Comparison of ENCODE assay signal across 13 cellular contexts in the genomic region with DNA sequence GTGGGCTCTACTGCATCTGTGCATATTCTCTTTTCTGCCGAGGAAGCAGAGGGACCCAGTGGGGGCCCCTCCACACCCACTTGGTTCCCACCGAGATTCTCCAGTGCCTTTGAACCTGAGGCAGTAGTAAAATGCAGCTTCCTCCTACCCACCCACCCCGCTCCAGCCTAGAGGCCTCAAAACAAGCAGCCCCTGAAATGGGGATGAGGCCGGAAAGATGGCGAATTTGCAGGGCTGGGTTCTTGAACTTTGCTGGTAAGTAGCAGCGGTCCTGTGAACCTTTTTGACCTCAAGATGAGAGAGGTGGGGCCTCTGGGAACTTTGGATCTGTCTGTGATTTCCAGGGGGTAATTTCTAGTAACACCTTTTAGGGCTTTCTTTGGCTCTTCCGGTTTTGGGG. TPM values are rescaled to one million over a fixed set of nuclear protein-coding genes. Genes with fewer than 3 reads are reported as not detected.
A peak's percentile ranks its signal among the peaks of the same experiment; 100 is the strongest.
DNase-seq lines count a peak whose midpoint lies in the region; ATAC-seq and TF ChIP-seq lines count a peak whose summit lies in the region.
"Had no signal": no experiment of that assay in that cellular context is flagged by ENCODE, and none has a peak within 500 bp of the region (broad histone marks: within the 10 kb centered on the region; RNA-seq: fewer than 3 reads in every experiment).

No MANE protein-coding gene starts in this region.

- no peak for ATAC-seq in activated T-cell treated with anti-CD3 and anti-CD28 coated beads, Interleukin-2, amount 50 U/mL, for 72 hours (replicated peaks in 1 of 2)
- no peak for ATAC-seq in natural killer cell treated with Interleukin-12 subunit alpha and Interleukin-12 subunit beta and Interleukin-15 and Interleukin-18, amount 100 ng/mL, for 72 hours
- ATAC-seq in HG02938 (IDR thresholded peaks at IDR 0.05; ENCODE audit: unreplicated experiment) (no peak), GM18502 (IDR thresholded peaks at IDR 0.05; ENCODE audit: poor library complexity, unreplicated experiment) (no peak)

- no peak for TF ChIP-seq POLR2A in tibial nerve (IDR thresholded peaks at IDR 0.05)

- no peaks in the 10 kb centered on the region for H3K27me3 Mint-ChIP-seq in activated T-cell treated with anti-CD3 and anti-CD28 coated beads, Interleukin-2, amount 50 U/mL, for 72 hours (ENCODE audit: low read depth)
- no peaks in the 10 kb centered on the region for H3K27me3 Mint-ChIP-seq in natural killer cell treated with Interleukin-12 subunit alpha and Interleukin-12 subunit beta and Interleukin-15 and Interleukin-18, amount 100 ng/mL, for 72 hours

- DNase-seq in activated T-cell treated with anti-CD3 and anti-CD28 coated beads, Interleukin-2, amount 50 U/mL, for 72 hours: no peak
- DNase-seq in activated T-cell treated with anti-CD3 and anti-CD28 coated beads for 4 hours (no peak), tibial nerve (ENCODE audit: low spot score in 2 of 2) (no peak)
- DNase-seq in effector memory CD4-positive, alpha-beta T cell: no peak
- no peak for DNase-seq in natural killer cell treated with Interleukin-12 subunit alpha and Interleukin-12 subunit beta and Interleukin-15 and Interleukin-18, amount 100 ng/mL, for 72 hours (ENCODE audit: low spot score)
- no peak for DNase-seq in stimulated activated naive CD4-positive, alpha-beta T cell treated with Interleukin-2 at 50 U/mL for 16 hours (lab: John Stamatoyannopoulos, UW)
- DNase-seq: GOT3, NCI-H2171 treated with DMSO at 0.1 percent for 48 hours, retina, testis had no signal

- no peaks in the 10 kb centered on the region for H3K27me3 ChIP-seq in effector memory CD4-positive, alpha-beta T cell (replicated peaks; ENCODE audit: control insufficient read depth, insufficient read depth, low read length, poor library complexity, severe bottlenecking)
- no peaks in the 10 kb centered on the region for H3K27me3 ChIP-seq in tibial nerve
- H3K27me3 ChIP-seq: testis had no signal

- H3K27ac ChIP-seq in effector memory CD4-positive, alpha-beta T cell (ENCODE audit: insufficient read depth, low read length, poor library complexity, severe bottlenecking): peak overlapping the region; percentile 21
- peak overlapping the region; percentile 63 to 93 (median 84) for H3K27ac ChIP-seq in tibial nerve

- H3K27ac Mint-ChIP-seq in activated T-cell treated with anti-CD3 and anti-CD28 coated beads, Interleukin-2, amount 50 U/mL, for 72 hours: peak overlapping the region; percentile 73
- peak overlapping the region; percentile 80 to 96 for H3K27ac Mint-ChIP-seq in natural killer cell treated with Interleukin-12 subunit alpha and Interleukin-12 subunit beta and Interleukin-15 and Interleukin-18, amount 100 ng/mL, for 72 hours
- H3K27ac Mint-ChIP-seq: memory B cell had no signal

- peaks cover 29% of the 10 kb centered on the region for H3K4me1 Mint-ChIP-seq in activated T-cell treated with anti-CD3 and anti-CD28 coated beads, Interleukin-2, amount 50 U/mL, for 72 hours (ENCODE audit: low read depth)
- peaks cover 80 to 86% of the 10 kb centered on the region in 2 donors for H3K4me1 Mint-ChIP-seq in natural killer cell treated with Interleukin-12 subunit alpha and Interleukin-12 subunit beta and Interleukin-15 and Interleukin-18, amount 100 ng/mL, for 72 hours (ENCODE audit: low read depth in 2 of 2)
- H3K4me1 Mint-ChIP-seq: memory B cell had no signal

- H3K9me3 Mint-ChIP-seq in activated T-cell treated with anti-CD3 and anti-CD28 coated beads, Interleukin-2, amount 50 U/mL, for 72 hours: no peaks in the 10 kb centered on the region
- no peaks in the 10 kb centered on the region for H3K9me3 Mint-ChIP-seq in natural killer cell treated with Interleukin-12 subunit alpha and Interleukin-12 subunit beta and Interleukin-15 and Interleukin-18, amount 100 ng/mL, for 72 hours

- H3K9me3 ChIP-seq in effector memory CD4-positive, alpha-beta T cell (ENCODE audit: control insufficient read depth, low read length): no peaks in the 10 kb centered on the region
- H3K9me3 ChIP-seq in tibial nerve: no peaks in the 10 kb centered on the region
- H3K9me3 ChIP-seq: testis had no signal

- peaks cover 98% of the 10 kb centered on the region for H3K4me1 ChIP-seq in effector memory CD4-positive, alpha-beta T cell (ENCODE audit: control insufficient read depth, insufficient read depth, low read length, poor library complexity, severe bottlenecking)
- H3K4me1 ChIP-seq in tibial nerve: peaks cover 0 to 98% (median 72%) of the 10 kb centered on the region in 4 donors

- 51% methylated on average over 7 of the region's 7 CpGs for WGBS in tibial nerve, 2 donors

- H3K36me3 Mint-ChIP-seq in activated T-cell treated with anti-CD3 and anti-CD28 coated beads, Interleukin-2, amount 50 U/mL, for 72 hours (ENCODE audit: insufficient read depth in 2 of 2): peaks cover 0 to 1% of the 10 kb centered on the region in 2 donors
- peaks cover under 1% of the 10 kb centered on the region for H3K36me3 Mint-ChIP-seq in natural killer cell treated with Interleukin-12 subunit alpha and Interleukin-12 subunit beta and Interleukin-15 and Interleukin-18, amount 100 ng/mL, for 72 hours
- H3K36me3 Mint-ChIP-seq: memory B cell had no signal

- no peak for TF ChIP-seq EP300 in tibial nerve (IDR thresholded peaks at IDR 0.05)

- H3K4me3 Mint-ChIP-seq in activated T-cell treated with anti-CD3 and anti-CD28 coated beads, Interleukin-2, amount 50 U/mL, for 72 hours: no peak overlapping the region
- H3K4me3 Mint-ChIP-seq in natural killer cell treated with Interleukin-12 subunit alpha and Interleukin-12 subunit beta and Interleukin-15 and Interleukin-18, amount 100 ng/mL, for 72 hours: peak overlapping the region; percentile 32
- H3K4me3 Mint-ChIP-seq: memory B cell had no signal

- TF ChIP-seq CTCF in tibial nerve (IDR thresholded peaks at IDR 0.05): no peak

- H3K36me3 ChIP-seq in effector memory CD4-positive, alpha-beta T cell (ENCODE audit: control insufficient read depth, insufficient read depth, low read length): no peaks in the 10 kb centered on the region
- H3K36me3 ChIP-seq in tibial nerve: no peaks in the 10 kb centered on the region

- no peak overlapping the region for H3K4me3 ChIP-seq in effector memory CD4-positive, alpha-beta T cell (ENCODE audit: insufficient read depth, low read depth, low read length, poor library complexity, severe bottlenecking)
- H3K4me3 ChIP-seq in tibial nerve: no peak overlapping the region
- H3K4me3 ChIP-seq: testis had no signal

RNA-seq across cellular contexts. Expression of a gene that starts 15.4 kb away (rescaled TPM):
- 1 to 10 TPM; 2.4 to 8.8 TPM for total RNA-seq in activated T-cell treated with anti-CD3 and anti-CD28 coated beads, Interleukin-2, amount 50 U/mL, for 72 hours
- total RNA-seq in natural killer cell treated with Interleukin-12 subunit alpha and Interleukin-12 subunit beta and Interleukin-15 and Interleukin-18, amount 100 ng/mL, for 72 hours: 10 to 100 TPM; 17.1 to 30.3 TPM
- total RNA-seq in tibial nerve: 10 to 100 TPM; 33.3 to 73.9 (median 63.1) TPM
